Comparison of ENCODE assay signal across 2 cellular contexts in the genomic region with DNA sequence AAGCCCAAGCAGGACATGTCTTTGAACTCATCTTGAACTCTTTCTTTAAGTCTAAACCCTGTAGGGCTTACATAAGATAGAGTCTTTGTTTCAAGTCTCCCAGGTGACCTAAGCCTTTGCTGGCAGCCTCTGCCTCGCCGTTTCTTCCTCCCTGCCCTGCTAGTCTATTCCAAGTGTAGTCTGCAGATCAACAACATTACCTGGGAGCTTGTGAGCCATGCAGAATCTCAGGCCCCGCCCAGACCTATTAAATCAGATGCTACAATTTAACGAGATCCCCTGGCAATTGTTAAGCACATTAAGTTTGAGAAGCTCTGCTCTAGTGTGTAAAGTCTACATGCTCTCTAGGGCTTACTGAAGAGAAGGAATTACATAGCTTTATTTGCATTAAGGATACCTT.
TF ChIP-seq lines count a peak whose summit lies in the region.

No MANE protein-coding gene starts in this region.

TF ChIP-seq in A549, 52 proteins besides CTCF, POLR2A, EP300 and RAD21 (continued from another document):
- TF ChIP-seq ESRRA (IDR thresholded peaks at IDR 0.05; ENCODE audit: borderline replicate concordance, low read length) (no peak), JUNB (IDR thresholded peaks at IDR 0.05) (no peak)

TF ChIP-seq in SK-N-SH, 30 proteins besides CTCF, POLR2A, EP300 and RAD21 (continued from another document):
- TF ChIP-seq, protein P1, sequence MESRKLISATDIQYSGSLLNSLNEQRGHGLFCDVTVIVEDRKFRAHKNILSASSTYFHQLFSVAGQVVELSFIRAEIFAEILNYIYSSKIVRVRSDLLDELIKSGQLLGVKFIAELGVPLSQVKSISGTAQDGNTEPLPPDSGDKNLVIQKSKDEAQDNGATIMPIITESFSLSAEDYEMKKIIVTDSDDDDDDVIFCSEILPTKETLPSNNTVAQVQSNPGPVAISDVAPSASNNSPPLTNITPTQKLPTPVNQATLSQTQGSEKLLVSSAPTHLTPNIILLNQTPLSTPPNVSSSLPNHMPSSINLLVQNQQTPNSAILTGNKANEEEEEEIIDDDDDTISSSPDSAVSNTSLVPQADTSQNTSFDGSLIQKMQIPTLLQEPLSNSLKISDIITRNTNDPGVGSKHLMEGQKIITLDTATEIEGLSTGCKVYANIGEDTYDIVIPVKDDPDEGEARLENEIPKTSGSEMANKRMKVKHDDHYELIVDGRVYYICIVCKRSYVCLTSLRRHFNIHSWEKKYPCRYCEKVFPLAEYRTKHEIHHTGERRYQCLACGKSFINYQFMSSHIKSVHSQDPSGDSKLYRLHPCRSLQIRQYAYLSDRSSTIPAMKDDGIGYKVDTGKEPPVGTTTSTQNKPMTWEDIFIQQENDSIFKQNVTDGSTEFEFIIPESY (IDR thresholded peaks at IDR 0.05; ENCODE audit: borderline replicate concordance, low read depth) = no peak
- TF ChIP-seq SIN3A (IDR thresholded peaks at IDR 0.05; ENCODE audit: borderline replicate concordance, low read depth, low read length) = no peak
- no peak for TF ChIP-seq TCF12 (IDR thresholded peaks at IDR 0.05)
